14 cellular contexts compared by ENCODE assay signal in the genomic region with DNA sequence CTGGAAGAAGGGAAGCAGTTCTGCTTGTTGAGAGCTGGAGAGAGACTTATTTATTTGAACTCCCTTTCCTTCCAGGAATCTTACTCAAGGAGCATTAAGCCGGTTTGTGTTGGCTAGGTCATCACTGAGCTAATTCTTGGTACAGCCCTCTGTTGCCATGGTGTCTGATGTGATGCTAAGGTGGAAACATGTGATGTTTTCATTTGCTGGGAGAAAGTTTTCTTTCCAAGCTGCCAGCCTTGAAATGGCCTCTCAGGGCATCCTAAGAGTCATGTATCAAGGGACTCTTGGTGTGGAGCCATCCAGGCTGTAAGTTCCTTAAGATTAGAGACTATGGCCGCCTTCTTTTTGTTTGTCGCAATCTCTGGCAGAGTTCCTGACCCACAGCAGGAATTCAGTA. TPM values are rescaled to one million over a fixed set of nuclear protein-coding genes. Genes with fewer than 3 reads are reported as not detected.
DNase-seq lines count a peak whose midpoint lies in the region; ATAC-seq and TF ChIP-seq lines count a peak whose summit lies in the region.
"Had no signal": no experiment of that assay in that cellular context is flagged by ENCODE, and none has a peak within 500 bp of the region (broad histone marks: within the 10 kb centered on the region; RNA-seq: fewer than 3 reads in every experiment).

No MANE protein-coding gene starts in this region.

- H3K27ac ChIP-seq in coronary artery (peak overlapping the region; percentile 81 to 85), lower lobe of right lung (peak overlapping the region; percentile 18), thymus (ENCODE audit: low read depth) (peak overlapping the region; percentile 15)

- H3K27me3 ChIP-seq in lower lobe of right lung (ENCODE audit: low read depth) (no peaks in the 10 kb centered on the region), thymus (ENCODE audit: control insufficient read depth, insufficient read depth) (no peaks in the 10 kb centered on the region)
- H3K27me3 ChIP-seq: pancreas had no signal

- H3K4me1 ChIP-seq in lower lobe of right lung (peaks cover 63% of the 10 kb centered on the region), thymus (ENCODE audit: control insufficient read depth, insufficient read depth, low read length) (peaks cover 11% of the 10 kb centered on the region)

- H3K9me3 ChIP-seq in lower lobe of right lung, result no peaks in the 10 kb centered on the region
- H3K9me3 ChIP-seq in thymus (ENCODE audit: control insufficient read depth), result no peaks in the 10 kb centered on the region
- H3K9me3 ChIP-seq: pancreas had no signal

- TF ChIP-seq CTCF in coronary artery (IDR thresholded peaks at IDR 0.05) (no peak), lower lobe of right lung (IDR thresholded peaks at IDR 0.05) (no peak), lower leg skin (IDR thresholded peaks at IDR 0.05) (no peak)

- peaks cover 14% of the 10 kb centered on the region for H3K36me3 ChIP-seq in lower lobe of right lung
- H3K36me3 ChIP-seq in thymus (ENCODE audit: control insufficient read depth, insufficient read depth), result peaks cover 13% of the 10 kb centered on the region
- H3K36me3 ChIP-seq: pancreas had no signal

- 95% methylated on average over 3 of the region's 3 CpGs for WGBS in thymus
- 67 to 71% methylated on average over 3 of the region's 3 CpGs for WGBS in lower leg skin, 2 donors

- TF ChIP-seq POLR2A in lower leg skin (IDR thresholded peaks at IDR 0.05), result no peak

- DNase-seq in RKO (ENCODE audit: low spot score) (peak; percentile 20), coronary artery (ENCODE audit: low spot score) (peak; percentile 88), lower lobe of right lung (no peak), NCI-H2107 (lab: John Stamatoyannopoulos, UW) (no peak), lower leg skin (ENCODE audit: low spot score in 2 of 2) (no peak)
- no peak for DNase-seq in effector CD4-positive, alpha-beta T cell
- DNase-seq: activated naive CD8-positive, alpha-beta T cell treated with anti-CD3 and anti-CD28 coated beads for 36 hours; hippocampal formation; NCI-H1694; NCI-H774; pancreas; stimulated activated naive CD8-positive, alpha-beta T cell treated with anti-CD3 and anti-CD28 coated beads, Interleukin-15, amount 100 ng/mL, for 72 hours had no signal

- H3K4me3 ChIP-seq in coronary artery, result no peak overlapping the region
- H3K4me3 ChIP-seq in lower lobe of right lung, result no peak overlapping the region
- H3K4me3 ChIP-seq in thymus (ENCODE audit: low read length), result no peak overlapping the region
- H3K4me3 ChIP-seq in lower leg skin (ENCODE audit: low read depth, poor library complexity, severe bottlenecking), result no peak overlapping the region
- H3K4me3 ChIP-seq: pancreas had no signal

- peak in 1 of 2 donors; percentile 8 for ATAC-seq in lower lobe of right lung
- ATAC-seq: pancreas; stimulated activated naive CD8-positive, alpha-beta T cell treated with anti-CD3 and anti-CD28 coated beads, Interleukin-15, amount 100 ng/mL, for 72 hours had no signal

- intact Hi-C loops in lower lobe of right lung (cut with DNase I) (no loop called here), lower leg skin (cut with DNase I; ENCODE audit: low total_unique reads) (no loop called here)

RNA-seq across cellular contexts. Expression of a gene that starts 4.2 kb away (rescaled TPM):
- 28.3 TPM for total RNA-seq in lower lobe of right lung
- 12.6 TPM for polyA plus RNA-seq in thymus
- 10 to 100 TPM; 11.1 to 17.9 (median 14.4) TPM for total RNA-seq in lower leg skin

RNA-seq across cellular contexts. Expression of a gene that starts 12.5 kb away (rescaled TPM):
- total RNA-seq in lower lobe of right lung, result 1.7 TPM
- polyA plus RNA-seq in thymus, result 5.6 TPM
- total RNA-seq in lower leg skin, result 1 to 10 TPM in 1 of 4 donors, under 1 TPM in 2, not detected in 1; 0.65 to 3.7 (median 0.80) TPM
- total RNA-seq: activated naive CD8-positive, alpha-beta T cell treated with anti-CD3 and anti-CD28 coated beads for 36 hours; SK-MEL-5 had no signal

RNA-seq across cellular contexts. Expression of a gene that starts 24.4 kb away (rescaled TPM):
- total RNA-seq in lower lobe of right lung, result 51.2 TPM
- 45.0 TPM for polyA plus RNA-seq in thymus
- 10 to 100 TPM; 38.6 to 86.5 (median 56.7) TPM for total RNA-seq in lower leg skin

RNA-seq across cellular contexts. Expression of a gene that starts 34.4 kb away (rescaled TPM):
- total RNA-seq in lower lobe of right lung (0.59 TPM), lower leg skin (1 to 10 TPM in 1 of 4 donors, under 1 TPM in 1, not detected in 2; 0.84 to 1.7 TPM)
- polyA plus RNA-seq in thymus, result 6.4 TPM

RNA-seq across cellular contexts. Expression of a gene that starts 39.4 kb away (rescaled TPM):
- total RNA-seq in lower lobe of right lung (82.7 TPM), lower leg skin (10 to 100 TPM; 11.4 to 20.4 (median 17.8) TPM)
- 109 TPM for polyA plus RNA-seq in thymus

Comparison
In these comparisons a context has a peak if more than half of its experiments do, and no peak if none do; other contexts are left out.
1. DNase-seq: peak in RKO (single experiment) and coronary artery (single experiment); none in lower lobe of right lung (single experiment), NCI-H2107 (single experiment), effector CD4-positive, alpha-beta T cell (single experiment) and lower leg skin (0 of 2).
2. H3K27ac ChIP-seq: peak in every context shown above with its lines; median percentile 83 in coronary artery; 18 in lower lobe of right lung; 15 in thymus.